19 cellular contexts compared by ENCODE assay signal in the genomic region with DNA sequence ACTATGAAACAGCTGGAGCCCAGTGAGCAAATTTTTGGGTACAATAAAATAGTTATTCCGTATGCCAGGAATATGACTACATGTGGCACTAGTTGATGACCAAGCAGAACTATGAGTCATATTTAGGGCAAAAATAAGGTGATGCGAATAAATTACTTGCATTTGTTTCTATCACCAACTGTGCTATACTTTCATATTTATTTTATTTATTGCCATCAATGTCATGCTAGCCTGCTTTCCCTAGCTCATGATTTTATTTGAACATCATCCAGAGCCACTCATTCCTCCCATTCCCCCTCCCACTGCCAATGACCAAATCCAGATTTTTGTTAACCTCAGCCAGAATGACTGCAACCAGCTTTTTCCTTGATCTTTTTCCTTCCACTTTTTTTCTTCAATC. TPM values are rescaled to one million over a fixed set of nuclear protein-coding genes. Genes with fewer than 3 reads are reported as not detected.
DNase-seq lines count a peak whose midpoint lies in the region; FAIRE-seq and TF ChIP-seq lines count a peak whose summit lies in the region.
"Had no signal": no experiment of that assay in that cellular context is flagged by ENCODE, and none has a peak within 500 bp of the region (broad histone marks: within the 10 kb centered on the region; RNA-seq: fewer than 3 reads in every experiment).

No MANE protein-coding gene starts in this region.

- intact Hi-C loops in testis (cut with DNase I; ENCODE audit: low total_unique reads) = no loop called here

- no peaks in the 10 kb centered on the region for H3F3A ChIP-seq in smooth muscle cell (ENCODE audit: low read depth)

- FAIRE-seq in urothelium cell line (lab: Jason Lieb, UNC) = no peak
- FAIRE-seq: K562 had no signal

- no peaks in the 10 kb centered on the region for H3K27me3 ChIP-seq in adipocyte (replicated peaks; ENCODE audit: control insufficient read depth, insufficient read depth, low read length)
- H3K27me3 ChIP-seq in fibroblast of lung (ENCODE audit: control insufficient read depth, insufficient read depth, low read length) = no peaks in the 10 kb centered on the region
- H3K27me3 ChIP-seq in smooth muscle cell (ENCODE audit: low read depth) = no peaks in the 10 kb centered on the region
- no peaks in the 10 kb centered on the region for H3K27me3 ChIP-seq in testis
- H3K27me3 ChIP-seq: SJCRH30 had no signal

- H3K9ac ChIP-seq in adipocyte (ENCODE audit: low read length) (peak overlapping the region; percentile 24), fibroblast of lung (ENCODE audit: insufficient read depth, low read length) (no peak overlapping the region), smooth muscle cell (ENCODE audit: low read depth) (no peak overlapping the region)

- TF ChIP-seq POLR2A in testis (IDR thresholded peaks at IDR 0.05) = no peak

- no peaks in the 10 kb centered on the region for H4K20me1 ChIP-seq in fibroblast of lung (ENCODE audit: control insufficient read depth, extremely low read depth, insufficient read depth, low read length)
- no peaks in the 10 kb centered on the region for H4K20me1 ChIP-seq in smooth muscle cell (ENCODE audit: low read depth)

- H3K27ac ChIP-seq in fibroblast of lung (ENCODE audit: insufficient read depth, low read length) (no peak overlapping the region), smooth muscle cell (ENCODE audit: low read depth) (peak overlapping the region; percentile 89), testis (no peak overlapping the region)
- H3K27ac ChIP-seq: HL-60, SJCRH30 had no signal

- no peak for TF ChIP-seq CTCF in fibroblast of lung (conservative IDR thresholded peaks at IDR 0.05 in 1 of 2, IDR thresholded peaks at IDR 0.05 in 1 of 2; ENCODE audit: low read depth in 1 of 2, low read length in 2 of 2)
- no peak for TF ChIP-seq CTCF in smooth muscle cell (IDR thresholded peaks at IDR 0.05; ENCODE audit: borderline replicate concordance, insufficient read depth, poor library complexity, severe bottlenecking)
- TF ChIP-seq CTCF in testis (IDR thresholded peaks at IDR 0.05) = no peak

- WGBS in smooth muscle cell (ENCODE audit: low lambda C conversion rate) = 83% methylated on average over 2 of the region's 2 CpGs
- 81 to 89% methylated on average over 2 of the region's 2 CpGs for WGBS in testis, 2 donors

- H3K4me2 ChIP-seq in fibroblast of lung (ENCODE audit: extremely low read depth, insufficient read depth, low read length) = no peak overlapping the region
- H3K4me2 ChIP-seq in smooth muscle cell = peak overlapping the region; percentile 5

- H3K9me3 ChIP-seq in adipocyte (ENCODE audit: control insufficient read depth, low read length) (no peaks in the 10 kb centered on the region), fibroblast of lung (ENCODE audit: control insufficient read depth, insufficient read depth, low read depth, low read length) (no peaks in the 10 kb centered on the region), smooth muscle cell (replicated peaks; ENCODE audit: low read depth) (no peaks in the 10 kb centered on the region), testis (no peaks in the 10 kb centered on the region)
- H3K9me3 ChIP-seq: SJCRH30 had no signal

- H3K79me2 ChIP-seq in fibroblast of lung (ENCODE audit: control insufficient read depth, insufficient read depth, low read length) = no peaks in the 10 kb centered on the region
- no peaks in the 10 kb centered on the region for H3K79me2 ChIP-seq in smooth muscle cell (ENCODE audit: low read depth)

- no peaks in the 10 kb centered on the region for H3K36me3 ChIP-seq in adipocyte (ENCODE audit: control insufficient read depth, insufficient read depth, low read length, severe bottlenecking)
- no peaks in the 10 kb centered on the region for H3K36me3 ChIP-seq in fibroblast of lung (ENCODE audit: control insufficient read depth, insufficient read depth, low read length)
- H3K36me3 ChIP-seq in smooth muscle cell (ENCODE audit: low read depth) = no peaks in the 10 kb centered on the region
- H3K36me3 ChIP-seq in testis (ENCODE audit: low read depth, missing control alignments) = no peaks in the 10 kb centered on the region
- H3K36me3 ChIP-seq: SJCRH30 had no signal

- H2AFZ ChIP-seq in fibroblast of lung (ENCODE audit: low read length) (no peak overlapping the region), smooth muscle cell (ENCODE audit: low read depth) (no peak overlapping the region)

- DNase-seq in GM03348 (ENCODE audit: low spot score) = peak; percentile 59
- DNase-seq in adipocyte (ENCODE audit: low read depth) = peak; percentile 72
- DNase-seq in fibroblast of lung (ENCODE audit: low read depth in 2 of 2) = peak; percentile 43 to 72
- no peak for DNase-seq in smooth muscle cell (lab: John Stamatoyannopoulos, UW; ENCODE audit: unreplicated experiment)
- no peak for DNase-seq in NCI-H345 (lab: John Stamatoyannopoulos, UW)
- DNase-seq in urothelium cell line (ENCODE audit: low spot score) = no peak
- DNase-seq in KG1 (lab: John Stamatoyannopoulos, UW) = no peak
- no peak for DNase-seq in testis
- DNase-seq: activated B cell treated with CpG ODN at 0.5 μM for 24 hours; activated CD8-positive, alpha-beta T cell treated with anti-CD3 and anti-CD28 coated beads, Interleukin-2, amount 10 ng/mL, durations not matched to agents 7 days and 5 days; activated T-cell treated with anti-CD3 and anti-CD28 coated beads, Interleukin-2, amount 50 U/mL, for 4 hours; hypothalamus; NCI-H1092; NCI-H2107; NCI-H69; SJCRH30 had no signal

- peak overlapping the region; percentile 14 for H3K4me3 ChIP-seq in adipocyte (ENCODE audit: low read length)
- no peak overlapping the region for H3K4me3 ChIP-seq in fibroblast of lung (replicated peaks in 1 of 4; ENCODE audit: control extremely low read depth in 1 of 4, insufficient read depth in 1 of 4, low read depth in 3 of 4, low read length in 4 of 4)
- no peak overlapping the region for H3K4me3 ChIP-seq in smooth muscle cell
- no peak overlapping the region for H3K4me3 ChIP-seq in testis
- H3K4me3 ChIP-seq: K562, SJCRH30 had no signal

- peaks cover 50% of the 10 kb centered on the region for H3K4me1 ChIP-seq in adipocyte (ENCODE audit: control insufficient read depth, insufficient read depth, low read length)
- H3K4me1 ChIP-seq in fibroblast of lung (ENCODE audit: control insufficient read depth, extremely low read depth, insufficient read depth, low read length) = peaks cover 17% of the 10 kb centered on the region
- peaks cover 12% of the 10 kb centered on the region for H3K4me1 ChIP-seq in smooth muscle cell (ENCODE audit: low read depth)
- no peaks in the 10 kb centered on the region for H3K4me1 ChIP-seq in testis

RNA-seq across cellular contexts. Expression of gene FAP, which starts 13.4 kb away (rescaled TPM):
- total RNA-seq in fibroblast of lung = 81.9 and 96.1 TPM in 2 replicates
- 116 and 140 TPM in 2 replicates for polyA plus RNA-seq in fibroblast of lung
- polyA plus RNA-seq in fibroblast of lung (2012) = 63.5 and 73.8 TPM in 2 replicates
- 7.8 and 12.8 TPM in 2 replicates for polyA minus RNA-seq in fibroblast of lung (ENCODE audit: low replicate concordance)
- 47.0 and 94.5 TPM in 2 replicates for total RNA-seq in smooth muscle cell
- polyA plus RNA-seq in smooth muscle cell = 22.3 and 29.6 TPM in 2 replicates
- total RNA-seq in testis = 1 to 10 TPM; 1.2 to 2.6 TPM
- polyA plus RNA-seq in testis (ENCODE audit: insufficient read depth, low read depth, low replicate concordance) = 5.6 TPM
- total RNA-seq: activated B cell treated with CpG ODN at 0.5 μM for 24 hours; activated CD8-positive, alpha-beta T cell treated with anti-CD3 and anti-CD28 coated beads, Interleukin-2, amount 10 ng/mL, durations not matched to agents 7 days and 5 days; activated T-cell treated with anti-CD3 and anti-CD28 coated beads, Interleukin-2, amount 50 U/mL, for 4 hours; K562; T-helper 2 cell treated with Interferon-gamma antibody and Interleukin-4, amounts not matched to agents 100 ng/mL and 5 ng/mL, for 36 hours had no signal
- polyA plus RNA-seq: K562 had no signal

Comparison
In these comparisons a context has a peak if more than half of its experiments do, and no peak if none do; other contexts are left out.
1. DNase-seq: peak in GM03348 (single experiment), adipocyte (single experiment) and fibroblast of lung (2 of 2); none in smooth muscle cell (single experiment), NCI-H345 (single experiment), urothelium cell line (single experiment), KG1 (single experiment) and testis (single experiment).
2. RNA of gene FAP, which starts 13.4 kb away (total RNA-seq): 81.9 to 96.1 TPM in fibroblast of lung and 47.0 to 94.5 TPM in smooth muscle cell; 1.2 to 2.6 TPM in testis; every median in the first group is over 10 times any median in the second.